8 cellular contexts compared by ENCODE assay signal in genomic region chr17:32066863-32067642, GRCh38. TPM values are rescaled to one million over a fixed set of nuclear protein-coding genes. Genes with fewer than 3 reads are reported as not detected.
DNase-seq lines count a peak whose midpoint lies in the region; ATAC-seq and TF ChIP-seq lines count a peak whose summit lies in the region.
"Not testable (repeated sequence)": the region's sequence is repeated elsewhere in the genome, so short reads cannot be mapped to it uniquely, and the experiment has no call there.

No MANE protein-coding gene starts in this region.

- peak overlapping the region; percentile 18 for H3K27ac Mint-ChIP-seq in activated CD4-positive, alpha-beta memory T cell treated with anti-CD3 and anti-CD28 coated beads for 36 hours
- H3K27ac Mint-ChIP-seq in glutamatergic neuron (ENCODE audit: unreplicated experiment), result not testable (repeated sequence)

- H3K9me3 Mint-ChIP-seq in activated CD4-positive, alpha-beta memory T cell treated with anti-CD3 and anti-CD28 coated beads for 36 hours; glutamatergic neuron (ENCODE audit: unreplicated experiment): not testable (repeated sequence)

- intact Hi-C loops in activated CD4-positive, alpha-beta memory T cell treated with anti-CD3 and anti-CD28 coated beads for 36 hours (cut with micrococcal nuclease); ascending aorta (cut with DNase I): not testable (repeated sequence)

- peak overlapping the region; percentile 72 for H3K4me2 ChIP-seq in OCI-LY1 (ENCODE audit: low read length)

- H3K27ac ChIP-seq in OCI-LY1 (ENCODE audit: low read depth, low read length, poor library complexity, severe bottlenecking); ascending aorta: not testable (repeated sequence)

- not testable (repeated sequence) for H3K36me3 ChIP-seq in OCI-LY1 (ENCODE audit: insufficient read depth, low read length); ascending aorta

- H3K9me3 ChIP-seq in OCI-LY1 (ENCODE audit: low read length); ascending aorta: not testable (repeated sequence)

- not testable (repeated sequence) for H3K4me1 ChIP-seq in OCI-LY1 (ENCODE audit: insufficient read depth, low read length, severe bottlenecking); ascending aorta

- DNase-seq in CD1c-positive myeloid dendritic cell (ENCODE audit: extremely low spot score) (peak; percentile 51), ascending aorta (ENCODE audit: low spot score in 2 of 2) (peak in 1 of 2 donors; percentile 68), glutamatergic neuron (peak; percentile 45), omental fat pad (ENCODE audit: low spot score) (peak; percentile 31)
- DNase-seq in HFF-Myc (ENCODE audit: extremely low read depth, low read depth), result not testable (repeated sequence)
- DNase-seq in activated CD4-positive, alpha-beta memory T cell treated with anti-CD3 and anti-CD28 coated beads for 36 hours, result peak; percentile 85
- DNase-seq in stimulated activated CD8-positive, alpha-beta memory T cell treated with anti-CD3 and anti-CD28 coated beads, Interleukin-15, amount 100 ng/mL, for 48 hours (ENCODE audit: low read depth in 2 of 2), result peak; percentile 27 to 30

- not testable (repeated sequence) for H3K36me3 Mint-ChIP-seq in activated CD4-positive, alpha-beta memory T cell treated with anti-CD3 and anti-CD28 coated beads for 36 hours; glutamatergic neuron (ENCODE audit: unreplicated experiment)

- not testable (repeated sequence) for H3K9me2 ChIP-seq in OCI-LY1 (ENCODE audit: low read depth, low read length)

- H3K9ac ChIP-seq in OCI-LY1 (ENCODE audit: low read length), result peak overlapping the region; percentile 51; the same call in 1 of the 2 replicates

- peak; percentile 84 for ATAC-seq in omental fat pad (ENCODE audit: low FRiP score)

- H3K4me1 Mint-ChIP-seq in activated CD4-positive, alpha-beta memory T cell treated with anti-CD3 and anti-CD28 coated beads for 36 hours (ENCODE audit: low read depth); glutamatergic neuron (ENCODE audit: low read depth, unreplicated experiment): not testable (repeated sequence)

- POLR2A ChIA-PET in activated CD4-positive, alpha-beta memory T cell treated with anti-CD3 and anti-CD28 coated beads for 36 hours (lab: Charles Lee), result not testable (repeated sequence)

- H3K4me3 ChIP-seq in HFF-Myc (replicated peaks; ENCODE audit: low read depth, low read length), result not testable (repeated sequence)
- peak overlapping the region; percentile 55 for H3K4me3 ChIP-seq in OCI-LY1 (ENCODE audit: low read depth, low read length, poor library complexity, severe bottlenecking)
- peak overlapping the region in 1 of 2 donors; percentile 32 for H3K4me3 ChIP-seq in ascending aorta

- peak; percentile 20 for TF ChIP-seq CTCF in HFF-Myc (IDR thresholded peaks at IDR 0.05; ENCODE audit: low read depth, low read length, missing control alignments)
- TF ChIP-seq CTCF in OCI-LY1 (IDR thresholded peaks at IDR 0.05; ENCODE audit: low read length), result peak; percentile 22
- peak in 2 of 3 experiments; percentile 36 to 52 for TF ChIP-seq CTCF in ascending aorta (IDR thresholded peaks at IDR 0.05)
- peak; percentile 56 for TF ChIP-seq CTCF in glutamatergic neuron (IDR thresholded peaks at IDR 0.05; ENCODE audit: partially characterized antibody, unreplicated experiment)
- TF ChIP-seq CTCF in omental fat pad (IDR thresholded peaks at IDR 0.05), result not testable (repeated sequence)

- CTCF ChIA-PET in activated CD4-positive, alpha-beta memory T cell treated with anti-CD3 and anti-CD28 coated beads for 36 hours (lab: Charles Lee), result not testable (repeated sequence)

- not testable (repeated sequence) for H2AFZ ChIP-seq in OCI-LY1 (ENCODE audit: low read length)

- not testable (repeated sequence) for H3F3A ChIP-seq in OCI-LY1 (ENCODE audit: insufficient read depth, low read length)

- not testable (repeated sequence) for H3K27me3 Mint-ChIP-seq in activated CD4-positive, alpha-beta memory T cell treated with anti-CD3 and anti-CD28 coated beads for 36 hours; glutamatergic neuron (ENCODE audit: unreplicated experiment)

- H3K4me3 Mint-ChIP-seq in activated CD4-positive, alpha-beta memory T cell treated with anti-CD3 and anti-CD28 coated beads for 36 hours, result peak overlapping the region; percentile 46
- H3K4me3 Mint-ChIP-seq in glutamatergic neuron (ENCODE audit: unreplicated experiment), result not testable (repeated sequence)

- not testable (repeated sequence) for H3K27me3 ChIP-seq in OCI-LY1 (ENCODE audit: insufficient read depth, low read length); ascending aorta

- H3K79me2 ChIP-seq in OCI-LY1 (ENCODE audit: insufficient read depth, low read length), result not testable (repeated sequence)

- not testable (repeated sequence) for H4K20me1 ChIP-seq in OCI-LY1 (ENCODE audit: insufficient read depth, low read length)

RNA-seq across cellular contexts. Expression of gene LRRC37B, which starts 59.9 kb away (rescaled TPM):
- 10 to 100 TPM; 16.4 to 17.2 TPM for total RNA-seq in activated CD4-positive, alpha-beta memory T cell treated with anti-CD3 and anti-CD28 coated beads for 36 hours
- 0.75 TPM for total RNA-seq in ascending aorta
- 23.4 TPM for total RNA-seq in glutamatergic neuron (ENCODE audit: unreplicated experiment)
- total RNA-seq in omental fat pad, result 10 to 100 TPM in 3 of 4 donors, 1 to 10 TPM in 1; 7.6 to 29.3 (median 14.7) TPM
